ENCODE assay signal across 17 cellular contexts in genomic region chr19:2609389-2610116, GRCh38.
DNase-seq lines count a peak whose midpoint lies in the region; ATAC-seq, FAIRE-seq and TF ChIP-seq lines count a peak whose summit lies in the region.
"Had no signal": no experiment of that assay in that cellular context is flagged by ENCODE, and none has a peak within 500 bp of the region (broad histone marks: within the 10 kb centered on the region; RNA-seq: fewer than 3 reads in every experiment).

No MANE protein-coding gene starts in this region.

- no peak overlapping the region for H2BK5ac ChIP-seq in mesendoderm (ENCODE audit: low read length)

- no peak overlapping the region for H3K18ac ChIP-seq in mesendoderm (ENCODE audit: low read length)

- 0 out of 3 replicates have a peak, but pooled peaks cover 2% of the 10 kb centered on the region for H3K9me3 ChIP-seq in A549
- no peaks in the 10 kb centered on the region for H3K9me3 ChIP-seq in Peyer's patch

- no peak overlapping the region for H2BK15ac ChIP-seq in mesendoderm (replicated peaks; ENCODE audit: low read depth)

- H4K8ac ChIP-seq in mesendoderm (ENCODE audit: low read depth, low read length): no peak overlapping the region

- no peak overlapping the region for H2AK5ac ChIP-seq in mesendoderm (ENCODE audit: low read length)

- 85% methylated on average over 17 of the region's 20 CpGs for WGBS in A549 (ENCODE audit: missing lambda C conversion rate)
- no CpG with 5 or more reads among the region's 20 CpGs for WGBS in mesendoderm (ENCODE audit: extremely low coverage, insufficient coverage, low lambda C conversion rate)

- no peak overlapping the region for H3K4me3 ChIP-seq in A549
- no peak overlapping the region for H3K4me3 ChIP-seq in Peyer's patch
- H3K4me3 ChIP-seq in mesendoderm (ENCODE audit: low read length): no peak overlapping the region
- H3K4me3 ChIP-seq: lung had no signal

- no peak overlapping the region for H3K4me2 ChIP-seq in A549
- no peak overlapping the region for H3K4me2 ChIP-seq in mesendoderm (ENCODE audit: low read length)

- H3K36me3 ChIP-seq in Peyer's patch (no peaks in the 10 kb centered on the region), mesendoderm (ENCODE audit: control insufficient read depth, insufficient read depth, low read length) (no peaks in the 10 kb centered on the region)

- DNase-seq in A549 (ENCODE audit: low read depth in 1 of 2, low spot score in 1 of 2) (no peak), GM10266 (ENCODE audit: extremely low spot score) (no peak), Peyer's patch (peak; percentile 23 to 45 (median 33)), mesendoderm (no peak), EL (no peak), kidney tubule cell (ENCODE audit: low spot score) (no peak), urothelium cell line (ENCODE audit: low spot score) (no peak)
- DNase-seq: activated CD4-positive, alpha-beta T cell treated with anti-CD3 and anti-CD28 coated beads, Interleukin-2, amount 50 U/mL, for 1 hour; GDM1; hippocampal formation; KG1; NCI-H1930; NK-92 treated with Interleukin-12 subunit alpha and Interleukin-12 subunit beta, amount 100 ng/mL, for 24 hours; stimulated activated CD4-positive, alpha-beta T cell treated with anti-CD3 and anti-CD28 coated beads, Interleukin-2, amount 100 ng/mL, for 24 hours; SW 1271 had no signal

- H3K4me1 ChIP-seq in A549 (peaks cover 15% of the 10 kb centered on the region; the same call in 2 of the 3 replicates), Peyer's patch (peaks cover 0 to 41% (median 8%) of the 10 kb centered on the region in 4 donors), mesendoderm (ENCODE audit: control insufficient read depth, low read depth, low read length) (no peaks in the 10 kb centered on the region)

- H3K56ac ChIP-seq in mesendoderm (ENCODE audit: low read length): peak overlapping the region; percentile 49

- H3K79me2 ChIP-seq in mesendoderm (ENCODE audit: control insufficient read depth, insufficient read depth, low read length): no peaks in the 10 kb centered on the region

- no peak overlapping the region for H2BK120ac ChIP-seq in mesendoderm (ENCODE audit: low read depth, low read length)

- no peak for TF ChIP-seq POLR2A in A549 (IDR thresholded peaks at IDR 0.05; ENCODE audit: low read length)
- TF ChIP-seq POLR2A in Peyer's patch (IDR thresholded peaks at IDR 0.05): no peak

- H3K9ac ChIP-seq in mesendoderm (ENCODE audit: low read length): no peak overlapping the region

- CTCF ChIA-PET in A549 (lab: Yijun Ruan, JAX): interaction anchor here (0.5 to 9.1 kb wide), 12 partner anchors 9 to 182 kb away, joined by 3 to 156 read pairs (median 7); partner anchors contain the start of genes GADD45B, LMNB2 and TIMM13

- POLR2A ChIA-PET in A549 (lab: Yijun Ruan, JAX): interaction anchor here (1.1 to 2.3 kb wide), 3 partner anchors 86 to 133 kb away, joined by 3 to 102 read pairs (median 5); partner anchors contain the start of gene GADD45B

- TF ChIP-seq EP300 in A549 (IDR thresholded peaks at IDR 0.05): no peak

- TF ChIP-seq CTCF in A549 (IDR thresholded peaks at IDR 0.05) (no peak), GM10266 (IDR thresholded peaks at IDR 0.05; ENCODE audit: control insufficient read depth, insufficient read depth, low read depth, missing control alignments) (peak; percentile 19), Peyer's patch (IDR thresholded peaks at IDR 0.05) (no peak)

- no peaks in the 10 kb centered on the region for H3K27me3 ChIP-seq in Peyer's patch
- no peaks in the 10 kb centered on the region for H3K27me3 ChIP-seq in mesendoderm (ENCODE audit: insufficient read depth, low read length, poor library complexity)

- H3K27ac ChIP-seq in A549 (peak overlapping the region; percentile 33 to 98; a peak in 5 of 6 replicates), Peyer's patch (peak overlapping the region in 1 of 4 donors; percentile 85), mesendoderm (ENCODE audit: low read depth, low read length) (no peak overlapping the region)

- no peak overlapping the region for H3K4ac ChIP-seq in mesendoderm (ENCODE audit: low read depth, low read length)

- TF ChIP-seq RAD21 in A549 (conservative IDR thresholded peaks at IDR 0.05 in 1 of 2, IDR thresholded peaks at IDR 0.05 in 1 of 2): no peak

- no peak overlapping the region for H3K23ac ChIP-seq in mesendoderm (ENCODE audit: low read length)

- H3K79me1 ChIP-seq in mesendoderm (ENCODE audit: low read length): no peaks in the 10 kb centered on the region

- ATAC-seq in A549: no peak
- ATAC-seq in GM18502 (IDR thresholded peaks at IDR 0.05; ENCODE audit: poor library complexity, unreplicated experiment): no peak

- H4K5ac ChIP-seq in mesendoderm (ENCODE audit: low read length): no peak overlapping the region

- FAIRE-seq in A549 (lab: Jason Lieb, UNC) (no peak), urothelium cell line (lab: Jason Lieb, UNC) (no peak)

TF ChIP-seq in A549, 52 proteins besides CTCF, POLR2A, EP300 and RAD21:
- TF ChIP-seq HOXB5 (CRISPR knock-in tag; IDR thresholded peaks at IDR 0.05): no peak
- TF ChIP-seq RFX5 (IDR thresholded peaks at IDR 0.05): no peak
- TF ChIP-seq ZFP36 (IDR thresholded peaks at IDR 0.05; ENCODE audit: borderline replicate concordance, partially characterized antibody): no peak
- TF ChIP-seq ZNF302 (CRISPR knock-in tag; IDR thresholded peaks at IDR 0.05): no peak
- no peak for TF ChIP-seq E2F6 (IDR thresholded peaks at IDR 0.05; ENCODE audit: borderline replicate concordance, low read depth)
- TF ChIP-seq HES2 (IDR thresholded peaks at IDR 0.05): no peak

Comparison
In these comparisons a context has a peak if more than half of its experiments do, and no peak if none do; other contexts are left out.
1. DNase-seq: peak in Peyer's patch (3 of 3); none in A549 (0 of 2), GM10266 (single experiment), mesendoderm (single experiment), EL (single experiment), kidney tubule cell (single experiment) and urothelium cell line (single experiment).